Comparison of ENCODE assay signal across 1 cellular context in genomic region chr1:5770981-5771765, GRCh38.
TF ChIP-seq lines count a peak whose summit lies in the region.

No MANE protein-coding gene starts in this region.

TF ChIP-seq in GM23338, 12 proteins besides CTCF, POLR2A, EP300 and RAD21 (continued from another document):
- TF ChIP-seq ETS1 (IDR thresholded peaks at IDR 0.05), result no peak
